ENCODE assay signal across 1 cellular context in genomic region chr2:65281626-65282351, GRCh38.
A peak's percentile ranks its signal among the peaks of the same experiment; 100 is the strongest.
TF ChIP-seq lines count a peak whose summit lies in the region.

No MANE protein-coding gene starts in this region.

TF ChIP-seq in H1, 55 proteins besides CTCF, POLR2A, EP300 and RAD21:
- no peak for TF ChIP-seq CHD2 (IDR thresholded peaks at IDR 0.05; ENCODE audit: low read length)
- TF ChIP-seq SUZ12 (IDR thresholded peaks at IDR 0.05; ENCODE audit: low read length): 0 out of 2 replicates have a peak, but pooled peaks have one; percentile 28
- 0 out of 2 replicates have a peak, but pooled peaks have one; percentile 69 for TF ChIP-seq EGR1 (IDR thresholded peaks at IDR 0.05; ENCODE audit: borderline replicate concordance, low read depth, low read length)
- TF ChIP-seq YY1 (IDR thresholded peaks at IDR 0.05; ENCODE audit: low read depth, low read length): no peak
- TF ChIP-seq JUN (IDR thresholded peaks at IDR 0.05; ENCODE audit: low read depth, low read length): no peak
- TF ChIP-seq, protein P1, sequence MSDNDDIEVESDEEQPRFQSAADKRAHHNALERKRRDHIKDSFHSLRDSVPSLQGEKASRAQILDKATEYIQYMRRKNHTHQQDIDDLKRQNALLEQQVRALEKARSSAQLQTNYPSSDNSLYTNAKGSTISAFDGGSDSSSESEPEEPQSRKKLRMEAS (IDR thresholded peaks at IDR 0.05): no peak
- TF ChIP-seq SIN3A (conservative IDR thresholded peaks at IDR 0.05 in 1 of 2, IDR thresholded peaks at IDR 0.05 in 1 of 2; ENCODE audit: low read depth in 1 of 2, low read length in 2 of 2): no peak
- no peak for TF ChIP-seq TAF7 (optimal IDR thresholded peaks at IDR 0.05; ENCODE audit: borderline replicate concordance, low read depth, low read length)
- no peak for TF ChIP-seq TEAD4 (IDR thresholded peaks at IDR 0.05; ENCODE audit: low read depth, low read length)
- TF ChIP-seq KDM1A (IDR thresholded peaks at IDR 0.05; ENCODE audit: borderline replicate concordance, low read length): peak; percentile 75; the same call in 1 of the 2 replicates
- no peak for TF ChIP-seq EZH2 (IDR thresholded peaks at IDR 0.05; ENCODE audit: low read depth, low read length, severe bottlenecking)
